ENCODE assay signal across 1 cellular context in genomic region chr16:4460936-4461249, GRCh38.
TF ChIP-seq lines count a peak whose summit lies in the region.

No MANE protein-coding gene starts in this region.

TF ChIP-seq in HepG2, 621 proteins besides CTCF, POLR2A, EP300 and RAD21:
- TF ChIP-seq, protein P1, sequence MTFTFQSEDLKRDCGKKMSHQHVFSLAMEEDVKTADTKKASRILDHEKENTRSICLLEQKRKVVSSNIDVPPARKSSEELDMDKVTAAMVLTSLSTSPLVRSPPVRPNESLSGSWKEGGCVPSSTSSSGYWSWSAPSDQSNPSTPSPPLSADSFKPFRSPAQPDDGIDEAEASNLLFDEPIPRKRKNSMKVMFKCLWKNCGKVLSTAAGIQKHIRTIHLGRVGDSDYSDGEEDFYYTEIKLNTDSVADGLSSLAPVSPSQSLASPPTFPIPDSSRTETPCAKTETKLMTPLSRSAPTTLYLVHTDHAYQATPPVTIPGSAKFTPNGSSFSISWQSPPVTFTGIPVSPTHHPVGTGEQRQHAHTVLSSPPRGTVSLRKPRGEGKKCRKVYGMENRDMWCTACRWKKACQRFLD (CRISPR knock-in tag; IDR thresholded peaks at IDR 0.05; ENCODE audit: borderline replicate concordance) = no peak
- TF ChIP-seq NR3C1 (CRISPR knock-in tag; IDR thresholded peaks at IDR 0.05) (no peak), KDM5B (CRISPR knock-in tag; IDR thresholded peaks at IDR 0.05; ENCODE audit: borderline replicate concordance) (0 out of 2 replicates have a peak, but pooled peaks have one; percentile 7), MYPOP (CRISPR knock-in tag; IDR thresholded peaks at IDR 0.05) (peak; percentile 0; the same call in 1 of the 2 replicates), NFAT5 (CRISPR knock-in tag; IDR thresholded peaks at IDR 0.05) (no peak), MXI1 (IDR thresholded peaks at IDR 0.05; ENCODE audit: borderline replicate concordance, low read depth, low read length) (peak; percentile 59; the same call in 1 of the 3 replicates), SOX6 (IDR thresholded peaks at IDR 0.05) (no peak), SOX6 (CRISPR knock-in tag; IDR thresholded peaks at IDR 0.05) (no peak), ZNF772 (CRISPR knock-in tag; IDR thresholded peaks at IDR 0.05) (0 out of 2 replicates have a peak, but pooled peaks have one; percentile 13), ZNF839 (CRISPR knock-in tag; IDR thresholded peaks at IDR 0.05; ENCODE audit: borderline replicate concordance) (no peak), ZNF501 (CRISPR knock-in tag; IDR thresholded peaks at IDR 0.05) (0 out of 2 replicates have a peak, but pooled peaks have one; percentile 39), RNF2 (conservative IDR thresholded peaks at IDR 0.05; ENCODE audit: low read depth) (no peak), ZNF546 (CRISPR knock-in tag; conservative IDR thresholded peaks at IDR 0.05) (no peak), FOXC1 (CRISPR knock-in tag; IDR thresholded peaks at IDR 0.05; ENCODE audit: borderline replicate concordance) (no peak), FOXO1 (CRISPR knock-in tag; IDR thresholded peaks at IDR 0.05) (no peak), ZNF572 (CRISPR knock-in tag; IDR thresholded peaks at IDR 0.05) (peak; percentile 86; the same call in 1 of the 2 replicates)
- TF ChIP-seq, protein P2, sequence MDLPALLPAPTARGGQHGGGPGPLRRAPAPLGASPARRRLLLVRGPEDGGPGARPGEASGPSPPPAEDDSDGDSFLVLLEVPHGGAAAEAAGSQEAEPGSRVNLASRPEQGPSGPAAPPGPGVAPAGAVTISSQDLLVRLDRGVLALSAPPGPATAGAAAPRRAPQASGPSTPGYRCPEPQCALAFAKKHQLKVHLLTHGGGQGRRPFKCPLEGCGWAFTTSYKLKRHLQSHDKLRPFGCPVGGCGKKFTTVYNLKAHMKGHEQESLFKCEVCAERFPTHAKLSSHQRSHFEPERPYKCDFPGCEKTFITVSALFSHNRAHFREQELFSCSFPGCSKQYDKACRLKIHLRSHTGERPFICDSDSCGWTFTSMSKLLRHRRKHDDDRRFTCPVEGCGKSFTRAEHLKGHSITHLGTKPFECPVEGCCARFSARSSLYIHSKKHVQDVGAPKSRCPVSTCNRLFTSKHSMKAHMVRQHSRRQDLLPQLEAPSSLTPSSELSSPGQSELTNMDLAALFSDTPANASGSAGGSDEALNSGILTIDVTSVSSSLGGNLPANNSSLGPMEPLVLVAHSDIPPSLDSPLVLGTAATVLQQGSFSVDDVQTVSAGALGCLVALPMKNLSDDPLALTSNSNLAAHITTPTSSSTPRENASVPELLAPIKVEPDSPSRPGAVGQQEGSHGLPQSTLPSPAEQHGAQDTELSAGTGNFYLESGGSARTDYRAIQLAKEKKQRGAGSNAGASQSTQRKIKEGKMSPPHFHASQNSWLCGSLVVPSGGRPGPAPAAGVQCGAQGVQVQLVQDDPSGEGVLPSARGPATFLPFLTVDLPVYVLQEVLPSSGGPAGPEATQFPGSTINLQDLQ (CRISPR knock-in tag; IDR thresholded peaks at IDR 0.05) = no peak
- TF ChIP-seq, protein P3, sequence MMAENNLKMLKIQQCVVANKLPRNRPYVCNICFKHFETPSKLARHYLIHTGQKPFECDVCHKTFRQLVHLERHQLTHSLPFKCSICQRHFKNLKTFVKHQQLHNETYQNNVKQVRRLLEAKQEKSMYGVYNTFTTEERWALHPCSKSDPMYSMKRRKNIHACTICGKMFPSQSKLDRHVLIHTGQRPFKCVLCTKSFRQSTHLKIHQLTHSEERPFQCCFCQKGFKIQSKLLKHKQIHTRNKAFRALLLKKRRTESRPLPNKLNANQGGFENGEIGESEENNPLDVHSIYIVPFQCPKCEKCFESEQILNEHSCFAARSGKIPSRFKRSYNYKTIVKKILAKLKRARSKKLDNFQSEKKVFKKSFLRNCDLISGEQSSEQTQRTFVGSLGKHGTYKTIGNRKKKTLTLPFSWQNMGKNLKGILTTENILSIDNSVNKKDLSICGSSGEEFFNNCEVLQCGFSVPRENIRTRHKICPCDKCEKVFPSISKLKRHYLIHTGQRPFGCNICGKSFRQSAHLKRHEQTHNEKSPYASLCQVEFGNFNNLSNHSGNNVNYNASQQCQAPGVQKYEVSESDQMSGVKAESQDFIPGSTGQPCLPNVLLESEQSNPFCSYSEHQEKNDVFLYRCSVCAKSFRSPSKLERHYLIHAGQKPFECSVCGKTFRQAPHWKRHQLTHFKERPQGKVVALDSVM (CRISPR knock-in tag; IDR thresholded peaks at IDR 0.05) = peak; percentile 53; the same call in 1 of the 2 replicates
- TF ChIP-seq, protein P4, sequence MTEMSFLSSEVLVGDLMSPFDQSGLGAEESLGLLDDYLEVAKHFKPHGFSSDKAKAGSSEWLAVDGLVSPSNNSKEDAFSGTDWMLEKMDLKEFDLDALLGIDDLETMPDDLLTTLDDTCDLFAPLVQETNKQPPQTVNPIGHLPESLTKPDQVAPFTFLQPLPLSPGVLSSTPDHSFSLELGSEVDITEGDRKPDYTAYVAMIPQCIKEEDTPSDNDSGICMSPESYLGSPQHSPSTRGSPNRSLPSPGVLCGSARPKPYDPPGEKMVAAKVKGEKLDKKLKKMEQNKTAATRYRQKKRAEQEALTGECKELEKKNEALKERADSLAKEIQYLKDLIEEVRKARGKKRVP (CRISPR knock-in tag; IDR thresholded peaks at IDR 0.05) = no peak
- TF ChIP-seq, protein P5, sequence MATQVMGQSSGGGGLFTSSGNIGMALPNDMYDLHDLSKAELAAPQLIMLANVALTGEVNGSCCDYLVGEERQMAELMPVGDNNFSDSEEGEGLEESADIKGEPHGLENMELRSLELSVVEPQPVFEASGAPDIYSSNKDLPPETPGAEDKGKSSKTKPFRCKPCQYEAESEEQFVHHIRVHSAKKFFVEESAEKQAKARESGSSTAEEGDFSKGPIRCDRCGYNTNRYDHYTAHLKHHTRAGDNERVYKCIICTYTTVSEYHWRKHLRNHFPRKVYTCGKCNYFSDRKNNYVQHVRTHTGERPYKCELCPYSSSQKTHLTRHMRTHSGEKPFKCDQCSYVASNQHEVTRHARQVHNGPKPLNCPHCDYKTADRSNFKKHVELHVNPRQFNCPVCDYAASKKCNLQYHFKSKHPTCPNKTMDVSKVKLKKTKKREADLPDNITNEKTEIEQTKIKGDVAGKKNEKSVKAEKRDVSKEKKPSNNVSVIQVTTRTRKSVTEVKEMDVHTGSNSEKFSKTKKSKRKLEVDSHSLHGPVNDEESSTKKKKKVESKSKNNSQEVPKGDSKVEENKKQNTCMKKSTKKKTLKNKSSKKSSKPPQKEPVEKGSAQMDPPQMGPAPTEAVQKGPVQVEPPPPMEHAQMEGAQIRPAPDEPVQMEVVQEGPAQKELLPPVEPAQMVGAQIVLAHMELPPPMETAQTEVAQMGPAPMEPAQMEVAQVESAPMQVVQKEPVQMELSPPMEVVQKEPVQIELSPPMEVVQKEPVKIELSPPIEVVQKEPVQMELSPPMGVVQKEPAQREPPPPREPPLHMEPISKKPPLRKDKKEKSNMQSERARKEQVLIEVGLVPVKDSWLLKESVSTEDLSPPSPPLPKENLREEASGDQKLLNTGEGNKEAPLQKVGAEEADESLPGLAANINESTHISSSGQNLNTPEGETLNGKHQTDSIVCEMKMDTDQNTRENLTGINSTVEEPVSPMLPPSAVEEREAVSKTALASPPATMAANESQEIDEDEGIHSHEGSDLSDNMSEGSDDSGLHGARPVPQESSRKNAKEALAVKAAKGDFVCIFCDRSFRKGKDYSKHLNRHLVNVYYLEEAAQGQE (IDR thresholded peaks at IDR 0.05; ENCODE audit: borderline replicate concordance in 1 of 2, low read depth in 1 of 2, low read length in 2 of 2) = no peak
- TF ChIP-seq, protein P6, sequence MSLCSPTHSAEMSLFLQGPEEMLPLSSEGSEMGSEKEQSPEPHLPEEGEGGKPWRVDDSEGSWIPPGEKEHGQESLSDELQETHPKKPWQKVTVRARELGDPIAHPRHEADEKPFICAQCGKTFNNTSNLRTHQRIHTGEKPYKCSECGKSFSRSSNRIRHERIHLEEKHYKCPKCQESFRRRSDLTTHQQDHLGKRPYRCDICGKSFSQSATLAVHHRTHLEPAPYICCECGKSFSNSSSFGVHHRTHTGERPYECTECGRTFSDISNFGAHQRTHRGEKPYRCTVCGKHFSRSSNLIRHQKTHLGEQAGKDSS (CRISPR knock-in tag; IDR thresholded peaks at IDR 0.05; ENCODE audit: borderline replicate concordance, low read depth) = no peak
- TF ChIP-seq, protein P7, sequence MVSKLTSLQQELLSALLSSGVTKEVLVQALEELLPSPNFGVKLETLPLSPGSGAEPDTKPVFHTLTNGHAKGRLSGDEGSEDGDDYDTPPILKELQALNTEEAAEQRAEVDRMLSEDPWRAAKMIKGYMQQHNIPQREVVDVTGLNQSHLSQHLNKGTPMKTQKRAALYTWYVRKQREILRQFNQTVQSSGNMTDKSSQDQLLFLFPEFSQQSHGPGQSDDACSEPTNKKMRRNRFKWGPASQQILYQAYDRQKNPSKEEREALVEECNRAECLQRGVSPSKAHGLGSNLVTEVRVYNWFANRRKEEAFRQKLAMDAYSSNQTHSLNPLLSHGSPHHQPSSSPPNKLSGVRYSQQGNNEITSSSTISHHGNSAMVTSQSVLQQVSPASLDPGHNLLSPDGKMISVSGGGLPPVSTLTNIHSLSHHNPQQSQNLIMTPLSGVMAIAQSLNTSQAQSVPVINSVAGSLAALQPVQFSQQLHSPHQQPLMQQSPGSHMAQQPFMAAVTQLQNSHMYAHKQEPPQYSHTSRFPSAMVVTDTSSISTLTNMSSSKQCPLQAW (CRISPR knock-in tag; IDR thresholded peaks at IDR 0.05) = peak; percentile 46; the same call in 1 of the 2 replicates
